ENCODE assay signal across 15 cellular contexts in the genomic region with DNA sequence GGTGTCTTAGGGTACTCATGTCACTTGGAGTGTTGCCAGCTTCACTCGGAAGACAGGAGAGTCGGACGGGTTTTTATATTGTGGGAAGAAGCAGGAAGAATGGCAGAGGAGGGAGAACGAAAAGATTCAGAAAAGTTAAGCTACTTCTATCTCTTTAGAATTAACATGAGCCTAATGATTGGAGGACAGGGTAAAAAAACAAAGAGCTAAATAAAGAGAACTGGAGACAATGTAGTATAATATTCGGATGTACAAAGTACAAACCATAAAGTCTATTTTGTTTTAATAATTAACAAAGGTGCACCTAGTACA. TPM values are rescaled to one million over a fixed set of nuclear protein-coding genes. Genes with fewer than 3 reads are reported as not detected.
DNase-seq lines count a peak whose midpoint lies in the region; ATAC-seq, FAIRE-seq and TF ChIP-seq lines count a peak whose summit lies in the region.
"Had no signal": no experiment of that assay in that cellular context is flagged by ENCODE, and none has a peak within 500 bp of the region (broad histone marks: within the 10 kb centered on the region; RNA-seq: fewer than 3 reads in every experiment).

No MANE protein-coding gene starts in this region.

- no peaks in the 10 kb centered on the region for H3K79me1 ChIP-seq in H9 (ENCODE audit: insufficient read depth, low read depth, low read length, poor library complexity, severe bottlenecking)
- H3K79me1 ChIP-seq in mesenchymal stem cell (replicated peaks; ENCODE audit: low read length, poor library complexity, severe bottlenecking), result no peaks in the 10 kb centered on the region

- H3K9me3 Mint-ChIP-seq in H9, result no peaks in the 10 kb centered on the region
- peaks cover 4% of the 10 kb centered on the region for H3K9me3 Mint-ChIP-seq in chondrocyte (ENCODE audit: low read depth)
- H3K9me3 Mint-ChIP-seq: memory B cell had no signal

- FAIRE-seq in small intestine (lab: Jason Lieb, UNC), result peak; percentile 51

- peaks cover 6% of the 10 kb centered on the region; the same call in 1 of the 2 replicates for H3K4me1 ChIP-seq in H9 (ENCODE audit: insufficient read depth, low read length)
- H3K4me1 ChIP-seq in mesenchymal stem cell (ENCODE audit: control insufficient read depth, insufficient read depth, low read depth, low read length), result peaks cover 10% of the 10 kb centered on the region
- H3K4me1 ChIP-seq in small intestine (ENCODE audit: control insufficient read depth in 2 of 2, insufficient read depth in 1 of 2, low read depth in 1 of 2, low read length in 1 of 2), result peaks cover 0 to 2% of the 10 kb centered on the region in 2 donors
- H3K4me1 ChIP-seq: parathyroid adenoma had no signal

- H3K14ac ChIP-seq in H9 (ENCODE audit: insufficient read depth, low read length) (no peak overlapping the region), mesenchymal stem cell (ENCODE audit: low read length in 2 of 2) (no peak overlapping the region)

- no peak overlapping the region for H2AFZ ChIP-seq in H9 (ENCODE audit: low read length)
- no peak overlapping the region for H2AFZ ChIP-seq in mesenchymal stem cell (ENCODE audit: low read depth, low read length)
- H2AFZ ChIP-seq: parathyroid adenoma had no signal

- no peak overlapping the region for H2BK20ac ChIP-seq in H9 (ENCODE audit: low read depth, low read length, poor library complexity, severe bottlenecking)

- H3K4me2 ChIP-seq in H9 (ENCODE audit: insufficient read depth, insufficient read length, low read length) (no peak overlapping the region), mesenchymal stem cell (ENCODE audit: low read length, poor library complexity, severe bottlenecking) (no peak overlapping the region)

- no peaks in the 10 kb centered on the region for H3K27me3 ChIP-seq in H9 (ENCODE audit: insufficient read depth, low read length)
- H3K27me3 ChIP-seq in mesenchymal stem cell (ENCODE audit: control insufficient read depth in 1 of 2, insufficient read depth in 1 of 2, low read length in 2 of 2), result no peaks in the 10 kb centered on the region
- H3K27me3 ChIP-seq in small intestine (ENCODE audit: control insufficient read depth in 2 of 2, insufficient read depth in 2 of 2, low read length in 2 of 2), result no peaks in the 10 kb centered on the region
- H3K27me3 ChIP-seq: MG63, suprapubic skin had no signal

- H4K91ac ChIP-seq in H9 (ENCODE audit: insufficient read length, low read depth, low read length) (no peak overlapping the region), mesenchymal stem cell (ENCODE audit: low read length) (no peak overlapping the region)

- H3T11ph ChIP-seq in H9 (ENCODE audit: low read length), result no peak overlapping the region

- H3K27ac Mint-ChIP-seq in H9, result 0 out of 7 replicates have a peak overlapping the region, but pooled peaks of 2 of the 3 experiments have one; percentile 3 to 5
- H3K27ac Mint-ChIP-seq in chondrocyte (ENCODE audit: unreplicated experiment), result peak overlapping the region; percentile 98
- H3K27ac Mint-ChIP-seq: memory B cell had no signal

- H3K4me1 Mint-ChIP-seq in H9 (peaks cover 42 to 50% of the 10 kb centered on the region in 2 experiments), chondrocyte (ENCODE audit: low read depth) (peaks cover 76% of the 10 kb centered on the region)

- no peak overlapping the region for H2BK120ac ChIP-seq in H9 (ENCODE audit: low read depth, low read length, poor library complexity, severe bottlenecking)
- H2BK120ac ChIP-seq in mesenchymal stem cell (ENCODE audit: low read depth, low read length), result no peak overlapping the region

- H3K36me3 Mint-ChIP-seq in H9 (ENCODE audit: insufficient read depth in 1 of 3, low read depth in 3 of 3) (peaks cover 0 to 4% (median 3%) of the 10 kb centered on the region in 3 experiments; a peak in 3 of 7 replicates), chondrocyte (ENCODE audit: low read depth) (peaks cover 2% of the 10 kb centered on the region)

- H3K18ac ChIP-seq in H9 (ENCODE audit: insufficient read length, low read depth, low read length), result no peak overlapping the region
- no peak overlapping the region for H3K18ac ChIP-seq in mesenchymal stem cell (ENCODE audit: low read depth in 1 of 2, low read length in 2 of 2)

- TF ChIP-seq CTCF in H9 (conservative IDR thresholded peaks at IDR 0.05), result no peak
- TF ChIP-seq CTCF in chondrocyte (IDR thresholded peaks at IDR 0.05), result no peak

- H3K23me2 ChIP-seq in H9 (ENCODE audit: insufficient read length, low read depth, low read length, poor library complexity, severe bottlenecking), result no peaks in the 10 kb centered on the region

- H3K27ac ChIP-seq in H9 (ENCODE audit: insufficient read length, low read depth, low read length), result no peak overlapping the region
- no peak overlapping the region for H3K27ac ChIP-seq in mesenchymal stem cell (ENCODE audit: low read length, poor library complexity, severe bottlenecking)
- peak overlapping the region; percentile 53 to 64 for H3K27ac ChIP-seq in small intestine (ENCODE audit: low read depth in 1 of 2, low read length in 1 of 2)
- H3K27ac ChIP-seq: parathyroid adenoma had no signal

- peak overlapping the region in 1 of 2 experiments; percentile 52; a peak in 2 of 5 replicates for H3K4me3 Mint-ChIP-seq in H9
- peak overlapping the region; percentile 47 for H3K4me3 Mint-ChIP-seq in chondrocyte (ENCODE audit: unreplicated experiment)
- H3K4me3 Mint-ChIP-seq: memory B cell had no signal

- no peaks in the 10 kb centered on the region for H4K20me1 ChIP-seq in H9 (ENCODE audit: control insufficient read depth, insufficient read depth, insufficient read length)

- no peaks in the 10 kb centered on the region for H3K79me2 ChIP-seq in H9 (ENCODE audit: insufficient read depth, low read length)
- H3K79me2 ChIP-seq: parathyroid adenoma had no signal

- H4K8ac ChIP-seq in H9 (replicated peaks; ENCODE audit: insufficient read length, low read depth, low read length) (no peak overlapping the region), mesenchymal stem cell (ENCODE audit: low read length) (no peak overlapping the region)

- H2BK5ac ChIP-seq in H9 (ENCODE audit: insufficient read length, low read length) (no peak overlapping the region), mesenchymal stem cell (ENCODE audit: low read depth, low read length, poor library complexity, severe bottlenecking) (no peak overlapping the region)

- H2AK5ac ChIP-seq in H9 (ENCODE audit: insufficient read length, low read length), result no peak overlapping the region
- H2AK5ac ChIP-seq in mesenchymal stem cell (ENCODE audit: low read length, severe bottlenecking), result no peak overlapping the region

- H2BK12ac ChIP-seq in H9 (ENCODE audit: insufficient read length, low read depth, low read length), result no peak overlapping the region
- H2BK12ac ChIP-seq in mesenchymal stem cell (ENCODE audit: low read length in 2 of 2), result no peak overlapping the region

- H3K23ac ChIP-seq in H9 (ENCODE audit: insufficient read length, low read depth, low read length) (no peak overlapping the region), mesenchymal stem cell (ENCODE audit: low read length in 2 of 2) (no peak overlapping the region)

- no peak overlapping the region for H3K4ac ChIP-seq in H9 (ENCODE audit: low read depth, low read length)
- no peak overlapping the region for H3K4ac ChIP-seq in mesenchymal stem cell (ENCODE audit: low read depth in 1 of 2, low read length in 2 of 2)

- H3K36me3 ChIP-seq in mesenchymal stem cell (ENCODE audit: control insufficient read depth in 1 of 2, insufficient read depth in 2 of 2, low read depth in 1 of 2, low read length in 2 of 2) (no peaks in the 10 kb centered on the region), small intestine (ENCODE audit: control insufficient read depth in 2 of 2, insufficient read depth in 2 of 2, low read length in 2 of 2) (no peaks in the 10 kb centered on the region)
- H3K36me3 ChIP-seq: MG63, suprapubic skin had no signal

- no peak overlapping the region for H3K56ac ChIP-seq in H9 (ENCODE audit: insufficient read length, low read depth, low read length)

- no peak for ATAC-seq in GM19023 (IDR thresholded peaks at IDR 0.05; ENCODE audit: unreplicated experiment)

- H3K4me3 ChIP-seq in mesenchymal stem cell (ENCODE audit: insufficient read depth in 1 of 2, low read depth in 1 of 2, low read length in 2 of 2) (no peak overlapping the region), small intestine (ENCODE audit: low read depth in 1 of 2, low read length in 2 of 2) (peak overlapping the region in 1 of 2 donors; percentile 45)
- H3K4me3 ChIP-seq: MG63, suprapubic skin had no signal

- no peaks in the 10 kb centered on the region for H3K9me3 ChIP-seq in H9 (ENCODE audit: control insufficient read depth, low read depth, low read length)
- H3K9me3 ChIP-seq in mesenchymal stem cell (ENCODE audit: control insufficient read depth, low read length), result no peaks in the 10 kb centered on the region
- no peaks in the 10 kb centered on the region for H3K9me3 ChIP-seq in small intestine (ENCODE audit: control insufficient read depth, low read depth)
- H3K9me3 ChIP-seq: MG63, suprapubic skin had no signal

- H2BK15ac ChIP-seq in H9 (ENCODE audit: low read depth, low read length) (no peak overlapping the region), mesenchymal stem cell (ENCODE audit: low read depth, poor library complexity, severe bottlenecking) (no peak overlapping the region)

- no CpG with 5 or more reads among the region's 5 CpGs for WGBS in H9 (ENCODE audit: extremely low coverage, insufficient read length, low lambda C conversion rate)
- WGBS in mesenchymal stem cell, result 83% methylated on average over 3 of the region's 5 CpGs
- WGBS in small intestine, 3 donors, result 9 to 34% (median 31%) methylated on average over 5 of the region's 5 CpGs

- H3K9ac ChIP-seq in H9 (ENCODE audit: extremely low read depth, insufficient read length, low read length) (no peak overlapping the region), mesenchymal stem cell (ENCODE audit: low read length) (peak overlapping the region; percentile 93)
- H3K9ac ChIP-seq: parathyroid adenoma had no signal

- H4K5ac ChIP-seq in H9 (ENCODE audit: insufficient read length, low read depth, low read length), result no peak overlapping the region

- H3K27me3 Mint-ChIP-seq in H9 (ENCODE audit: low read depth), result peaks cover 5% of the 10 kb centered on the region; the same call in 1 of the 2 replicates
- H3K27me3 Mint-ChIP-seq in chondrocyte (ENCODE audit: low read depth), result no peaks in the 10 kb centered on the region
- H3K27me3 Mint-ChIP-seq: memory B cell had no signal

- DNase-seq in H9 (no peak), chondrocyte (ENCODE audit: low spot score) (no peak), mesenchymal stem cell (no peak), small intestine (peak; percentile 77), kidney glomerular epithelial cell (lab: John Stamatoyannopoulos, UW) (no peak), NCI-H1417 (lab: John Stamatoyannopoulos, UW) (no peak)
- DNase-seq in stimulated activated CD4-positive, alpha-beta T cell treated with anti-CD3 and anti-CD28 coated beads, Interleukin-2, amount 100 ng/mL, for 48 hours, result no peak
- DNase-seq: activated effector memory CD4-positive, alpha-beta T cell treated with anti-CD3 and anti-CD28 coated beads, Interleukin-2, amount 50 U/mL, for 16 hours; effector memory CD4-positive, alpha-beta T cell; MG63; NCI-H2029 had no signal

RNA-seq across cellular contexts. Expression of a gene that starts 43.9 kb away (rescaled TPM):
- total RNA-seq in H9 (2021) (17.4 TPM in 2 replicates), chondrocyte (5.6 to 11.3 TPM (median 7.7 TPM) in 3 replicates)
- 4.8 TPM for polyA plus RNA-seq in mesenchymal stem cell (2013, experiment 1 of 2)
- polyA plus RNA-seq in mesenchymal stem cell (2013, experiment 2 of 2), result 4.2 TPM
- 10 to 100 TPM in 1 of 3 donors, 1 to 10 TPM in 2; 3.8 to 11.3 (median 4.2) TPM for polyA plus RNA-seq in small intestine

RNA-seq across cellular contexts. Expression of a gene that starts 45.1 kb away (rescaled TPM):
- total RNA-seq in H9 (2021) (51.2 and 53.4 TPM in 2 replicates), chondrocyte (13.4 to 17.3 TPM (median 15.0 TPM) in 3 replicates)
- polyA plus RNA-seq in mesenchymal stem cell (2013, experiment 1 of 2), result 8.2 TPM
- 8.1 TPM for polyA plus RNA-seq in mesenchymal stem cell (2013, experiment 2 of 2)
- 1 to 10 TPM; 2.5 to 9.2 (median 4.1) TPM for polyA plus RNA-seq in small intestine

Comparison
In these comparisons a context has a peak if more than half of its experiments do, and no peak if none do; other contexts are left out.
1. H3K27ac ChIP-seq: peak in small intestine (2 of 2); none in H9 (single experiment) and mesenchymal stem cell (single experiment).